1 cellular context compared by ENCODE assay signal in the genomic region with DNA sequence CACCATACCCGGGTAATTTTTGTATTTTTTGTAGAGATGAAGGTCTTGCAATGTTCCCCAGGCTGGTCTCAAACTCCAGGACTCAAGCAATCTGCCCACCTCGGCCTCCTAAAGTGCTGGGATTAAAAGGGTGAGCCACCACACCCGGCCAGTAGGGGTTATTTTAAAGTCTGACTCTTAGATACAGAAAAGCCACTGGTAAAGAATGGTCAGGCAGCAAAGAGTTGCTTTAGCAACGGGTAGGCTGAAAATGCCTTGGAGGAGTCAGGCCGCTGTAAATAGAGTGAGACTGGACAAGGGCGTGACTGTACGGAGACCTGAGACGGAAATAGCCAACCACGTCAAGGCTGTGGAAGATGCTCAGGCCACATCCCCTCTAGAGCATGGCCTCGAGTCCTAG.
TF ChIP-seq lines count a peak whose summit lies in the region.

No MANE protein-coding gene starts in this region.

TF ChIP-seq in HCT116, 20 proteins besides CTCF, POLR2A, EP300 and RAD21 (continued from another document):
- TF ChIP-seq, protein P1, sequence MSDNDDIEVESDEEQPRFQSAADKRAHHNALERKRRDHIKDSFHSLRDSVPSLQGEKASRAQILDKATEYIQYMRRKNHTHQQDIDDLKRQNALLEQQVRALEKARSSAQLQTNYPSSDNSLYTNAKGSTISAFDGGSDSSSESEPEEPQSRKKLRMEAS (IDR thresholded peaks at IDR 0.05), result no peak
- TF ChIP-seq, protein P2, sequence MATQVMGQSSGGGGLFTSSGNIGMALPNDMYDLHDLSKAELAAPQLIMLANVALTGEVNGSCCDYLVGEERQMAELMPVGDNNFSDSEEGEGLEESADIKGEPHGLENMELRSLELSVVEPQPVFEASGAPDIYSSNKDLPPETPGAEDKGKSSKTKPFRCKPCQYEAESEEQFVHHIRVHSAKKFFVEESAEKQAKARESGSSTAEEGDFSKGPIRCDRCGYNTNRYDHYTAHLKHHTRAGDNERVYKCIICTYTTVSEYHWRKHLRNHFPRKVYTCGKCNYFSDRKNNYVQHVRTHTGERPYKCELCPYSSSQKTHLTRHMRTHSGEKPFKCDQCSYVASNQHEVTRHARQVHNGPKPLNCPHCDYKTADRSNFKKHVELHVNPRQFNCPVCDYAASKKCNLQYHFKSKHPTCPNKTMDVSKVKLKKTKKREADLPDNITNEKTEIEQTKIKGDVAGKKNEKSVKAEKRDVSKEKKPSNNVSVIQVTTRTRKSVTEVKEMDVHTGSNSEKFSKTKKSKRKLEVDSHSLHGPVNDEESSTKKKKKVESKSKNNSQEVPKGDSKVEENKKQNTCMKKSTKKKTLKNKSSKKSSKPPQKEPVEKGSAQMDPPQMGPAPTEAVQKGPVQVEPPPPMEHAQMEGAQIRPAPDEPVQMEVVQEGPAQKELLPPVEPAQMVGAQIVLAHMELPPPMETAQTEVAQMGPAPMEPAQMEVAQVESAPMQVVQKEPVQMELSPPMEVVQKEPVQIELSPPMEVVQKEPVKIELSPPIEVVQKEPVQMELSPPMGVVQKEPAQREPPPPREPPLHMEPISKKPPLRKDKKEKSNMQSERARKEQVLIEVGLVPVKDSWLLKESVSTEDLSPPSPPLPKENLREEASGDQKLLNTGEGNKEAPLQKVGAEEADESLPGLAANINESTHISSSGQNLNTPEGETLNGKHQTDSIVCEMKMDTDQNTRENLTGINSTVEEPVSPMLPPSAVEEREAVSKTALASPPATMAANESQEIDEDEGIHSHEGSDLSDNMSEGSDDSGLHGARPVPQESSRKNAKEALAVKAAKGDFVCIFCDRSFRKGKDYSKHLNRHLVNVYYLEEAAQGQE (IDR thresholded peaks at IDR 0.05; ENCODE audit: low read depth), result no peak
- no peak for TF ChIP-seq SRF (IDR thresholded peaks at IDR 0.05; ENCODE audit: low read depth)
- no peak for TF ChIP-seq SP1 (IDR thresholded peaks at IDR 0.05; ENCODE audit: low read depth)
- no peak for TF ChIP-seq YY1 (IDR thresholded peaks at IDR 0.05; ENCODE audit: extremely low read depth, insufficient replicate concordance, low read depth, low read length)
- TF ChIP-seq, protein P3, sequence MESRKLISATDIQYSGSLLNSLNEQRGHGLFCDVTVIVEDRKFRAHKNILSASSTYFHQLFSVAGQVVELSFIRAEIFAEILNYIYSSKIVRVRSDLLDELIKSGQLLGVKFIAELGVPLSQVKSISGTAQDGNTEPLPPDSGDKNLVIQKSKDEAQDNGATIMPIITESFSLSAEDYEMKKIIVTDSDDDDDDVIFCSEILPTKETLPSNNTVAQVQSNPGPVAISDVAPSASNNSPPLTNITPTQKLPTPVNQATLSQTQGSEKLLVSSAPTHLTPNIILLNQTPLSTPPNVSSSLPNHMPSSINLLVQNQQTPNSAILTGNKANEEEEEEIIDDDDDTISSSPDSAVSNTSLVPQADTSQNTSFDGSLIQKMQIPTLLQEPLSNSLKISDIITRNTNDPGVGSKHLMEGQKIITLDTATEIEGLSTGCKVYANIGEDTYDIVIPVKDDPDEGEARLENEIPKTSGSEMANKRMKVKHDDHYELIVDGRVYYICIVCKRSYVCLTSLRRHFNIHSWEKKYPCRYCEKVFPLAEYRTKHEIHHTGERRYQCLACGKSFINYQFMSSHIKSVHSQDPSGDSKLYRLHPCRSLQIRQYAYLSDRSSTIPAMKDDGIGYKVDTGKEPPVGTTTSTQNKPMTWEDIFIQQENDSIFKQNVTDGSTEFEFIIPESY (IDR thresholded peaks at IDR 0.05; ENCODE audit: extremely low read depth, insufficient replicate concordance, low read length), result no peak
- no peak for TF ChIP-seq ZNF274 (IDR thresholded peaks at IDR 0.05; ENCODE audit: low read depth, low read length)
- TF ChIP-seq, protein P4, sequence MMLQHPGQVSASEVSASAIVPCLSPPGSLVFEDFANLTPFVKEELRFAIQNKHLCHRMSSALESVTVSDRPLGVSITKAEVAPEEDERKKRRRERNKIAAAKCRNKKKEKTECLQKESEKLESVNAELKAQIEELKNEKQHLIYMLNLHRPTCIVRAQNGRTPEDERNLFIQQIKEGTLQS (IDR thresholded peaks at IDR 0.05), result no peak
